Comparison of ENCODE assay signal across 1 cellular context in genomic region chr11:76799061-76799804, GRCh38.
TF ChIP-seq lines count a peak whose summit lies in the region.

No MANE protein-coding gene starts in this region.

TF ChIP-seq in K562, 482 proteins besides CTCF, POLR2A, EP300 and RAD21 (continued from another document and continues in another):
- TF ChIP-seq THRB (CRISPR knock-in tag; conservative IDR thresholded peaks at IDR 0.05) (no peak), POLR2G (IDR thresholded peaks at IDR 0.05; ENCODE audit: low read depth, low read length) (peak; percentile 69), MTA3 (IDR thresholded peaks at IDR 0.05; ENCODE audit: borderline replicate concordance) (peak; percentile 84; the same call in 1 of the 2 replicates), ZNF707 (CRISPR knock-in tag; conservative IDR thresholded peaks at IDR 0.05) (no peak), KAT2B (IDR thresholded peaks at IDR 0.05; ENCODE audit: low read depth, low read length) (no peak), ZNF592 (IDR thresholded peaks at IDR 0.05) (peak; percentile 59; the same call in 1 of the 2 replicates), REST (CRISPR knock-in tag; IDR thresholded peaks at IDR 0.05; ENCODE audit: low read depth) (no peak), ZBTB1 (CRISPR knock-in tag; IDR thresholded peaks at IDR 0.05; ENCODE audit: borderline replicate concordance, low read depth) (no peak), CBX1 (IDR thresholded peaks at IDR 0.05; ENCODE audit: low read depth) (no peak), THAP12 (CRISPR knock-in tag; IDR thresholded peaks at IDR 0.05) (0 out of 2 replicates have a peak, but pooled peaks have one; percentile 28), GTF2F1 (IDR thresholded peaks at IDR 0.05; ENCODE audit: low read depth, low read length) (no peak), ZNF407 (IDR thresholded peaks at IDR 0.05; ENCODE audit: low read depth) (no peak), TEAD1 (CRISPR knock-in tag; IDR thresholded peaks at IDR 0.05) (peak in 1 of 2 experiments; percentile 54; a peak in 1 of 4 replicates), ZNF134 (CRISPR knock-in tag; conservative IDR thresholded peaks at IDR 0.05) (no peak), POLR2AphosphoS2 (IDR thresholded peaks at IDR 0.05; ENCODE audit: low read length) (no peak), CUX1 (CRISPR knock-in tag; IDR thresholded peaks at IDR 0.05) (no peak), HINFP (tag; conservative IDR thresholded peaks at IDR 0.05; ENCODE audit: low read depth) (no peak), ATF1 (CRISPR knock-in tag; IDR thresholded peaks at IDR 0.05) (no peak), ATF1 (tag; IDR thresholded peaks at IDR 0.05) (peak; percentile 29; the same call in 1 of the 2 replicates), KDM1A (IDR thresholded peaks at IDR 0.05) (no peak), C11orf30 (IDR thresholded peaks at IDR 0.05; ENCODE audit: low read depth) (no peak)
